Comparison of ENCODE assay signal across 15 cellular contexts in genomic region chr10:63103971-63104409, GRCh38. TPM values are rescaled to one million over a fixed set of nuclear protein-coding genes. Genes with fewer than 3 reads are reported as not detected.
DNase-seq lines count a peak whose midpoint lies in the region; ATAC-seq lines count a peak whose summit lies in the region.
"Had no signal": no experiment of that assay in that cellular context is flagged by ENCODE, and none has a peak within 500 bp of the region (broad histone marks: within the 10 kb centered on the region; RNA-seq: fewer than 3 reads in every experiment).

No MANE protein-coding gene starts in this region.

- intact Hi-C loops in posterior vena cava (cut with DNase I): no loop called here

- ATAC-seq in GM19035 (IDR thresholded peaks at IDR 0.05; ENCODE audit: unreplicated experiment): no peak
- ATAC-seq: mucosa of descending colon, psoas muscle had no signal

- DNase-seq in activated CD4-positive, alpha-beta T cell treated with anti-CD3 and anti-CD28 coated beads for 24 hours (ENCODE audit: low read depth in 2 of 2): peak; percentile 15 to 24
- DNase-seq in activated CD4-positive, alpha-beta T cell treated with anti-CD3 and anti-CD28 coated beads, Interleukin-2, amount 50 U/mL, for 1 hour: no peak
- DNase-seq in activated CD8-positive, alpha-beta memory T cell treated with anti-CD3 and anti-CD28 coated beads for 24 hours: peak; percentile 54
- DNase-seq in iPS DF 19.7 (ENCODE audit: low read depth, low spot score) (peak; percentile 33), SK-N-DZ (ENCODE audit: low spot score) (no peak), posterior vena cava (ENCODE audit: low spot score) (no peak)
- peak; percentile 8 for DNase-seq in stimulated activated CD8-positive, alpha-beta memory T cell treated with anti-CD3 and anti-CD28 coated beads, Interleukin-4, amount 100 ng/mL, for 24 hours (ENCODE audit: low read depth)
- DNase-seq: 8988T, COR-L47, islet precursor cell, mucosa of descending colon, NCI-H526, psoas muscle, T1000 had no signal

RNA-seq across cellular contexts. Expression of gene NRBF2, which starts 29.1 kb away (rescaled TPM):
- polyA plus RNA-seq in SK-N-DZ (2014; cell fraction: cytosol; rRNA removed): 18.2 and 19.6 TPM in 2 replicates
- 13.7 and 14.0 TPM in 2 replicates for polyA plus RNA-seq in SK-N-DZ (2014; cell fraction: nucleus; rRNA removed)
- 10 to 100 TPM; 15.4 to 15.8 TPM for total RNA-seq in posterior vena cava

Comparison
In these comparisons a context has a peak if more than half of its experiments do, and no peak if none do; other contexts are left out.
1. DNase-seq: peak in activated CD4-positive, alpha-beta T cell treated with anti-CD3 and anti-CD28 coated beads for 24 hours (2 of 2), activated CD8-positive, alpha-beta memory T cell treated with anti-CD3 and anti-CD28 coated beads for 24 hours (single experiment), iPS DF 19.7 (single experiment) and stimulated activated CD8-positive, alpha-beta memory T cell treated with anti-CD3 and anti-CD28 coated beads, Interleukin-4, amount 100 ng/mL, for 24 hours (single experiment); none in activated CD4-positive, alpha-beta T cell treated with anti-CD3 and anti-CD28 coated beads, Interleukin-2, amount 50 U/mL, for 1 hour (single experiment), SK-N-DZ (single experiment) and posterior vena cava (single experiment).